In genomic region chr7:100292162-100292561, GRCh38 we compare ENCODE assay signal across 1 cellular context.
TF ChIP-seq lines count a peak whose summit lies in the region.

No MANE protein-coding gene starts in this region.

TF ChIP-seq in GM12878, 131 proteins besides CTCF, POLR2A, EP300 and RAD21:
- TF ChIP-seq EED (IDR thresholded peaks at IDR 0.05; ENCODE audit: low read depth) (0 out of 2 replicates have a peak, but pooled peaks have one; percentile 30), ATF7 (IDR thresholded peaks at IDR 0.05; ENCODE audit: low read depth) (peak; percentile 77), RUNX3 (IDR thresholded peaks at IDR 0.05; ENCODE audit: low read length) (peak; percentile 71), ATF2 (IDR thresholded peaks at IDR 0.05; ENCODE audit: low read length) (peak; percentile 33; the same call in 1 of the 2 replicates), JUNB (IDR thresholded peaks at IDR 0.05) (0 out of 2 replicates have a peak, but pooled peaks have one; percentile 38), MEF2B (IDR thresholded peaks at IDR 0.05; ENCODE audit: partially characterized antibody, poor library complexity, severe bottlenecking) (peak; percentile 20)
